ENCODE assay signal across 17 cellular contexts in the genomic region with DNA sequence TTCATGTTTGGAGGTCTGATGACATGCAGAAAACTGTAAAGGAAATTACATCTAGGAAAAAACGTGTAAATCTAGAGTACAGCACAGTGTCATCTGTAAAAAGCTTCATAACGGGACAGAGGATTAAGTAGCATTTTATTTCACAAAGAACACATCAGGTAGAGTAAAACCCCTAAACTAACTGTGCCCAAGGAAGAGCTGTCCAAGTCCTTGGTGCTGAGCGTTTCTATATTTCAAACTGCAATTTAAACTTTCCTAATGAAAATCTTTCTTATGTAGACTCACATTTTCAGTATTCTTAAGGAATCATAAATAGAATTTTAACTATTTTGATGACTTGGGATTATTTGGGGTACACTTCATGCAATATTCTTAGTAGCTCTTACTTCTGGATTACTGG.
DNase-seq lines count a peak whose midpoint lies in the region; ATAC-seq, FAIRE-seq and TF ChIP-seq lines count a peak whose summit lies in the region.
"Had no signal": no experiment of that assay in that cellular context is flagged by ENCODE, and none has a peak within 500 bp of the region (broad histone marks: within the 10 kb centered on the region; RNA-seq: fewer than 3 reads in every experiment).

No MANE protein-coding gene starts in this region.

- BruUV-seq in HepG2 (replicated peaks; lab: Mats Ljungman, UMichigan) = no TSS peak

- DNase-seq in HepG2 (ENCODE audit: low spot score) (no peak), right lobe of liver (no peak), amniotic epithelial cell (ENCODE audit: low read depth) (peak; percentile 0), dedifferentiated amniotic fluid mesenchymal stem cell (ENCODE audit: extremely low spot score) (no peak), nucleus accumbens (lab: John Stamatoyannopoulos, UW) (no peak)
- DNase-seq in activated CD8-positive, alpha-beta T cell treated with anti-CD3 and anti-CD28 coated beads for 36 hours = no peak
- DNase-seq: 8988T; Calu3; CD8-positive, alpha-beta T cell; DMS79 treated with DMSO at 0.1 percent for 48 hours; GF-D8; H9 had no signal

- no peaks in the 10 kb centered on the region for H3K27me3 ChIP-seq in HepG2 (ENCODE audit: control insufficient read depth in 1 of 2, insufficient read depth in 2 of 2, low read length in 2 of 2)
- H3K27me3 ChIP-seq in right lobe of liver = no peaks in the 10 kb centered on the region
- H3K27me3 ChIP-seq in liver (ENCODE audit: control insufficient read depth in 4 of 4, insufficient read depth in 4 of 4, low read length in 3 of 4) = no peaks in the 10 kb centered on the region
- H3K27me3 ChIP-seq: BLaER1 treated with 17β-estradiol and CSF1 and Interleukin-3, amounts not matched to agents 10 nM and 100 nM had no signal

- H3K36me3 ChIP-seq in HepG2 (replicated peaks in 1 of 2; ENCODE audit: control insufficient read depth in 1 of 2, insufficient read depth in 2 of 2, low read length in 2 of 2) (no peaks in the 10 kb centered on the region), right lobe of liver (no peaks in the 10 kb centered on the region), liver (ENCODE audit: control insufficient read depth in 4 of 4, insufficient read depth in 3 of 4, low read depth in 1 of 4, low read length in 3 of 4) (no peaks in the 10 kb centered on the region)
- H3K36me3 ChIP-seq: BLaER1 treated with 17β-estradiol and CSF1 and Interleukin-3, amounts not matched to agents 10 nM and 100 nM had no signal

- WGBS in HepG2 (ENCODE audit: low lambda C conversion rate) = 4% methylated on average over 3 of the region's 3 CpGs
- WGBS in right lobe of liver (ENCODE audit: insufficient coverage, low coverage, low lambda C conversion rate, missing lambda C conversion rate) = 54% methylated on average over 3 of the region's 3 CpGs
- WGBS in liver = 59% methylated on average over 3 of the region's 3 CpGs

- H3K27ac ChIP-seq in HepG2 (ENCODE audit: extremely low read length, insufficient read depth, low read length) (no peak overlapping the region), right lobe of liver (no peak overlapping the region), liver (ENCODE audit: low read depth in 1 of 2, low read length in 2 of 2) (no peak overlapping the region)
- H3K27ac ChIP-seq: BLaER1 treated with 17β-estradiol and CSF1 and Interleukin-3, amounts not matched to agents 10 nM and 100 nM had no signal

- no peaks in the 10 kb centered on the region for H3K4me1 Mint-ChIP-seq in activated CD8-positive, alpha-beta T cell treated with anti-CD3 and anti-CD28 coated beads for 36 hours (ENCODE audit: low read depth)
- H3K4me1 Mint-ChIP-seq: B cell had no signal

- no peaks in the 10 kb centered on the region for H3K27me3 Mint-ChIP-seq in activated CD8-positive, alpha-beta T cell treated with anti-CD3 and anti-CD28 coated beads for 36 hours
- H3K27me3 Mint-ChIP-seq: B cell had no signal

- H3K79me2 ChIP-seq in HepG2 (ENCODE audit: insufficient read depth, low read length) = no peaks in the 10 kb centered on the region

- TF ChIP-seq RAD21 in HepG2 (CRISPR knock-in tag; IDR thresholded peaks at IDR 0.05) (no peak), liver (IDR thresholded peaks at IDR 0.05) (no peak)

- H4K20me1 ChIP-seq in HepG2 (ENCODE audit: insufficient read depth, low read length) = no peaks in the 10 kb centered on the region
- H4K20me1 ChIP-seq: BLaER1 treated with 17β-estradiol and CSF1 and Interleukin-3, amounts not matched to agents 10 nM and 100 nM had no signal

- H3K9ac ChIP-seq in HepG2 (ENCODE audit: insufficient read depth, low read depth, low read length) = no peak overlapping the region
- H3K9ac ChIP-seq in liver (ENCODE audit: low read depth in 1 of 2, low read length in 2 of 2) = no peak overlapping the region
- H3K9ac ChIP-seq: BLaER1 treated with 17β-estradiol and CSF1 and Interleukin-3, amounts not matched to agents 10 nM and 100 nM had no signal

- POLR2A ChIA-PET in HepG2 (lab: Yijun Ruan, JAX) = no interaction called here
- POLR2A ChIA-PET in activated CD8-positive, alpha-beta T cell treated with anti-CD3 and anti-CD28 coated beads for 36 hours (lab: Charles Lee) = no interaction called here

- CTCF ChIA-PET in HepG2 (lab: Yijun Ruan, JAX; ENCODE audit: low intra/inter-chr PET ratio, low total read pairs) = no interaction called here
- CTCF ChIA-PET in activated CD8-positive, alpha-beta T cell treated with anti-CD3 and anti-CD28 coated beads for 36 hours (lab: Charles Lee) = no interaction called here

- H2AFZ ChIP-seq in HepG2 (ENCODE audit: low read length) = no peak overlapping the region

- no peaks in the 10 kb centered on the region for H3K9me3 Mint-ChIP-seq in activated CD8-positive, alpha-beta T cell treated with anti-CD3 and anti-CD28 coated beads for 36 hours
- H3K9me3 Mint-ChIP-seq: H9 had no signal

- H3K4me2 ChIP-seq in HepG2 (ENCODE audit: low read depth, low read length) = no peak overlapping the region
- H3K4me2 ChIP-seq: BLaER1 treated with 17β-estradiol and CSF1 and Interleukin-3, amounts not matched to agents 10 nM and 100 nM had no signal

- intact Hi-C loops in HepG2 (cut with micrococcal nuclease; ENCODE audit: unreplicated experiment) (no loop called here), right lobe of liver (cut with DNase I) (no loop called here)
- intact Hi-C loops in activated CD8-positive, alpha-beta T cell treated with anti-CD3 and anti-CD28 coated beads for 36 hours (cut with micrococcal nuclease) = no loop called here

- no peak for FAIRE-seq in HepG2 (lab: Jason Lieb, UNC)
- FAIRE-seq: GM12878, H1 had no signal

- no peaks in the 10 kb centered on the region for H3K36me3 Mint-ChIP-seq in activated CD8-positive, alpha-beta T cell treated with anti-CD3 and anti-CD28 coated beads for 36 hours (ENCODE audit: low read depth)
- H3K36me3 Mint-ChIP-seq: CD8-positive, alpha-beta T cell had no signal

- in situ Hi-C loops in HepG2 (cut with HindIII; ENCODE audit: extremely low pct_ligation_motif_present, low pct_unique_long_range_greater_than_20kb) = no loop called here

- H3K4me3 ChIP-seq in HepG2 (replicated peaks in 1 of 3; ENCODE audit: insufficient read depth in 1 of 3, low read depth in 2 of 3, low read length in 3 of 3) = no peak overlapping the region
- H3K4me3 ChIP-seq in right lobe of liver = no peak overlapping the region
- H3K4me3 ChIP-seq in liver (ENCODE audit: low read depth in 1 of 3, low read length in 3 of 3) = no peak overlapping the region
- H3K4me3 ChIP-seq: BLaER1 treated with 17β-estradiol and CSF1 and Interleukin-3, amounts not matched to agents 10 nM and 100 nM; GM12878 had no signal

- no peak for TF ChIP-seq EP300 in HepG2 (IDR thresholded peaks at IDR 0.05; ENCODE audit: low read depth in 2 of 2, low read length in 2 of 2)
- no peak for TF ChIP-seq EP300 in HepG2 (CRISPR knock-in tag; IDR thresholded peaks at IDR 0.05; ENCODE audit: borderline replicate concordance)

- ATAC-seq in HepG2 (no peak), right lobe of liver (no peak)
- no peak for ATAC-seq in activated CD8-positive, alpha-beta T cell treated with anti-CD3 and anti-CD28 coated beads for 36 hours
- ATAC-seq: CD8-positive, alpha-beta T cell; GM12878 had no signal

- H3K27ac Mint-ChIP-seq in activated CD8-positive, alpha-beta T cell treated with anti-CD3 and anti-CD28 coated beads for 36 hours = no peak overlapping the region
- H3K27ac Mint-ChIP-seq: B cell; CD8-positive, alpha-beta T cell; H9 had no signal

- H3K4me1 ChIP-seq in HepG2 (ENCODE audit: insufficient read depth, low read length) = no peaks in the 10 kb centered on the region
- no peaks in the 10 kb centered on the region for H3K4me1 ChIP-seq in right lobe of liver
- no peaks in the 10 kb centered on the region for H3K4me1 ChIP-seq in liver (ENCODE audit: control insufficient read depth in 4 of 4, insufficient read depth in 4 of 4, low read length in 3 of 4)
- H3K4me1 ChIP-seq: BLaER1 treated with 17β-estradiol and CSF1 and Interleukin-3, amounts not matched to agents 10 nM and 100 nM had no signal

- H3K9me3 ChIP-seq in HepG2 (ENCODE audit: low read length) = no peaks in the 10 kb centered on the region
- H3K9me3 ChIP-seq in right lobe of liver = no peaks in the 10 kb centered on the region
- H3K9me3 ChIP-seq in liver (ENCODE audit: control insufficient read depth in 4 of 4, low read length in 3 of 4) = no peaks in the 10 kb centered on the region
- H3K9me3 ChIP-seq: BLaER1 treated with 17β-estradiol and CSF1 and Interleukin-3, amounts not matched to agents 10 nM and 100 nM had no signal

- no peak overlapping the region for H3K4me3 Mint-ChIP-seq in activated CD8-positive, alpha-beta T cell treated with anti-CD3 and anti-CD28 coated beads for 36 hours
- H3K4me3 Mint-ChIP-seq: B cell; CD8-positive, alpha-beta T cell; H9 had no signal

- TF ChIP-seq POLR2A in HepG2 (IDR thresholded peaks at IDR 0.05; ENCODE audit: insufficient read depth in 1 of 2, low read depth in 2 of 2, low read length in 2 of 2) (no peak), right lobe of liver (IDR thresholded peaks at IDR 0.05) (no peak)

- TF ChIP-seq CTCF in HepG2 (CRISPR knock-in tag; IDR thresholded peaks at IDR 0.05) (no peak), right lobe of liver (IDR thresholded peaks at IDR 0.05) (no peak), liver (IDR thresholded peaks at IDR 0.05; ENCODE audit: low read depth, low read length, missing input control) (no peak)
- no peak for TF ChIP-seq CTCF in activated CD8-positive, alpha-beta T cell treated with anti-CD3 and anti-CD28 coated beads for 36 hours (IDR thresholded peaks at IDR 0.05)

TF ChIP-seq in HepG2, 621 proteins besides CTCF, POLR2A, EP300 and RAD21 (continues in another document):
- TF ChIP-seq ZNF329 (CRISPR knock-in tag; IDR thresholded peaks at IDR 0.05; ENCODE audit: low read depth) (no peak), ATF3 (CRISPR knock-in tag; IDR thresholded peaks at IDR 0.05) (no peak), ZFX (CRISPR knock-in tag; IDR thresholded peaks at IDR 0.05; ENCODE audit: low read depth) (no peak), ATF1 (CRISPR knock-in tag; IDR thresholded peaks at IDR 0.05) (no peak)

TF ChIP-seq in liver, 16 proteins besides CTCF, POLR2A, EP300 and RAD21 (continues in another document):
- no peak for TF ChIP-seq ATF3 (IDR thresholded peaks at IDR 0.05)
- no peak for TF ChIP-seq NR2F2 (IDR thresholded peaks at IDR 0.05)
